Comparison of ENCODE assay signal across 24 cellular contexts in the genomic region with DNA sequence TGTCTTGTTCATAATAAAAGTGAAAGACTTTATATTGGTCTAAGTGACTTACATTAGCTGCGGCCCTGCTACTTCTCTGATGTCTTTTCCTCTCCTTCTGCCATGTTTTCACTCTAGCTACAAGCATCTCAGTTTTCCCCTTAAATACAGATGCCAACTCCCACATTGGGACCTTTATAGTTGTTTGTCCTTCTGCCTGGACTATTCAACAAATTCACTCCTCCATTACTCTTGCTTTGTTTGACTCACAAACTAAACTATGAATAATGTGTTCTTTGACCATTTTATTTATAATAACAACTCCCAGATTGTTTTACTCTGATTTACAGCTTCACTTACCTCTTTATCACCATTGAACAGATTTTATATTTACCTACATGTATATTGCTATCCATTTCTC.
DNase-seq lines count a peak whose midpoint lies in the region; ATAC-seq and TF ChIP-seq lines count a peak whose summit lies in the region.
"Had no signal": no experiment of that assay in that cellular context is flagged by ENCODE, and none has a peak within 500 bp of the region (broad histone marks: within the 10 kb centered on the region; RNA-seq: fewer than 3 reads in every experiment).

No MANE protein-coding gene starts in this region.

- H3K36me3 Mint-ChIP-seq in nephron progenitor cell (ENCODE audit: low read depth) = no peaks in the 10 kb centered on the region
- H3K36me3 Mint-ChIP-seq: CD14-positive monocyte; CD4-positive, alpha-beta memory T cell; CD4-positive, CD25-positive, alpha-beta regulatory T cell; CD8-positive, alpha-beta memory T cell had no signal

- no peak overlapping the region for H3K4me3 ChIP-seq in SU-DHL-6 (ENCODE audit: insufficient read depth, low read length, poor library complexity, severe bottlenecking)
- H3K4me3 ChIP-seq: BLaER1, GM12878 had no signal

- H3K27ac ChIP-seq in 22Rv1 (0 out of 2 replicates have a peak overlapping the region, but pooled peaks have one; percentile 11), SU-DHL-6 (ENCODE audit: low read depth, low read length) (no peak overlapping the region)
- H3K27ac ChIP-seq: BLaER1 had no signal

- H3K4me1 Mint-ChIP-seq in nephron progenitor cell = no peaks in the 10 kb centered on the region
- H3K4me1 Mint-ChIP-seq: CD14-positive monocyte; CD4-positive, alpha-beta memory T cell; CD4-positive, CD25-positive, alpha-beta regulatory T cell; CD8-positive, alpha-beta memory T cell had no signal

- no peaks in the 10 kb centered on the region for H3K9me3 Mint-ChIP-seq in nephron progenitor cell

- no peak overlapping the region for H3K4me3 Mint-ChIP-seq in nephron progenitor cell
- H3K4me3 Mint-ChIP-seq: CD14-positive monocyte; CD4-positive, alpha-beta memory T cell; CD4-positive, CD25-positive, alpha-beta regulatory T cell; CD8-positive, alpha-beta memory T cell had no signal

- H2AFZ ChIP-seq in SU-DHL-6 (ENCODE audit: low read depth, low read length, severe bottlenecking) = peak overlapping the region; percentile 87

- H3K9me3 ChIP-seq in SU-DHL-6 (ENCODE audit: insufficient read depth, low read length) = no peaks in the 10 kb centered on the region
- H3K9me3 ChIP-seq: BE2C, BLaER1 had no signal

- no peak for DNase-seq in nephron progenitor cell
- no peak for DNase-seq in central memory CD4-positive, alpha-beta T cell
- DNase-seq: 8988T; ACHN; BE2C; C1 segment of cervical spinal cord; CD4-positive, alpha-beta memory T cell; CD4-positive, CD25-positive, alpha-beta regulatory T cell; CD8-positive, alpha-beta memory T cell; COR-L47; DMS 273 treated with DMSO at 0.1 percent for 48 hours; DMS153; DMS53; DMS79; DND-41; EL; GDM1 had no signal

- no peaks in the 10 kb centered on the region for H3K27me3 Mint-ChIP-seq in nephron progenitor cell (ENCODE audit: low read depth, poor library complexity)
- H3K27me3 Mint-ChIP-seq: CD4-positive, alpha-beta memory T cell; CD4-positive, CD25-positive, alpha-beta regulatory T cell; CD8-positive, alpha-beta memory T cell had no signal

- H3K36me3 ChIP-seq in SU-DHL-6 (ENCODE audit: low read length) = no peaks in the 10 kb centered on the region
- H3K36me3 ChIP-seq: BE2C, BLaER1 had no signal

- no peak overlapping the region for H3K4me2 ChIP-seq in SU-DHL-6 (ENCODE audit: low read depth, low read length, poor library complexity, severe bottlenecking)
- H3K4me2 ChIP-seq: BLaER1 had no signal

- H3F3A ChIP-seq in SU-DHL-6 (ENCODE audit: insufficient read depth) = no peaks in the 10 kb centered on the region

- H3K27me3 ChIP-seq in SU-DHL-6 (ENCODE audit: low read length) = no peaks in the 10 kb centered on the region
- H3K27me3 ChIP-seq: BE2C, BLaER1 had no signal

- H3K79me2 ChIP-seq in SU-DHL-6 (ENCODE audit: insufficient read depth, low read length) = no peaks in the 10 kb centered on the region

- H3K9me2 ChIP-seq in SU-DHL-6 (replicated peaks; ENCODE audit: insufficient read depth, low read length) = no peaks in the 10 kb centered on the region

- H3K27ac Mint-ChIP-seq in nephron progenitor cell = peak overlapping the region; percentile 38
- H3K27ac Mint-ChIP-seq: CD14-positive monocyte; CD4-positive, alpha-beta memory T cell; CD4-positive, CD25-positive, alpha-beta regulatory T cell; CD8-positive, alpha-beta memory T cell had no signal

- TF ChIP-seq CTCF in 22Rv1 (IDR thresholded peaks at IDR 0.05) (no peak), SU-DHL-6 (IDR thresholded peaks at IDR 0.05; ENCODE audit: insufficient read depth, low read length, poor library complexity, severe bottlenecking) (no peak), nephron progenitor cell (IDR thresholded peaks at IDR 0.05) (no peak)

- H3K9ac ChIP-seq in SU-DHL-6 (ENCODE audit: low read length) = no peak overlapping the region
- H3K9ac ChIP-seq: BLaER1 had no signal

- no peaks in the 10 kb centered on the region for H4K20me1 ChIP-seq in SU-DHL-6 (ENCODE audit: low read depth, low read length)
- H4K20me1 ChIP-seq: BLaER1 had no signal

- ATAC-seq in GM18520 (IDR thresholded peaks at IDR 0.05; ENCODE audit: unreplicated experiment) = no peak
- ATAC-seq in GM19324 (IDR thresholded peaks at IDR 0.05; ENCODE audit: low FRiP score, unreplicated experiment) = no peak
- ATAC-seq: GM12878 had no signal
